In genomic region chr16:23694707-23695373, GRCh38 we compare ENCODE assay signal across 1 cellular context.
A peak's percentile ranks its signal among the peaks of the same experiment; 100 is the strongest.
TF ChIP-seq lines count a peak whose summit lies in the region.

No MANE protein-coding gene starts in this region.

TF ChIP-seq in H1, 55 proteins besides CTCF, POLR2A, EP300 and RAD21:
- TF ChIP-seq ZNF274 (IDR thresholded peaks at IDR 0.05; ENCODE audit: borderline replicate concordance, extremely low read depth, low read length) (no peak), BCL11A (IDR thresholded peaks at IDR 0.05; ENCODE audit: low read depth in 2 of 2, low read length in 2 of 2) (no peak), TAF1 (IDR thresholded peaks at IDR 0.05; ENCODE audit: low read depth, low read length) (peak; percentile 63), KDM4A (IDR thresholded peaks at IDR 0.05; ENCODE audit: low read depth, low read length, severe bottlenecking) (no peak), CEBPB (IDR thresholded peaks at IDR 0.05; ENCODE audit: low read depth, low read length) (no peak), CREB1 (IDR thresholded peaks at IDR 0.05) (peak; percentile 71), BRCA1 (IDR thresholded peaks at IDR 0.05; ENCODE audit: low read depth, low read length) (no peak), PHF8 (conservative IDR thresholded peaks at IDR 0.05; ENCODE audit: low read depth, low read length) (no peak), SIX5 (IDR thresholded peaks at IDR 0.05; ENCODE audit: low read depth, low read length) (no peak), EZH2 (IDR thresholded peaks at IDR 0.05; ENCODE audit: low read depth, low read length, severe bottlenecking) (no peak), E2F6 (IDR thresholded peaks at IDR 0.05) (no peak; the same call in 1 of the 2 replicates), ATF2 (IDR thresholded peaks at IDR 0.05; ENCODE audit: low read length) (no peak), TCF12 (IDR thresholded peaks at IDR 0.05; ENCODE audit: low read depth, low read length) (peak; percentile 77; the same call in 1 of the 2 replicates), USF2 (IDR thresholded peaks at IDR 0.05; ENCODE audit: low read length) (no peak), POLR2AphosphoS5 (IDR thresholded peaks at IDR 0.05; ENCODE audit: low read depth, low read length) (peak; percentile 18; the same call in 1 of the 2 replicates), BACH1 (IDR thresholded peaks at IDR 0.05; ENCODE audit: low read length) (no peak), SIRT6 (IDR thresholded peaks at IDR 0.05; ENCODE audit: low read length) (no peak), CTBP2 (IDR thresholded peaks at IDR 0.05; ENCODE audit: borderline replicate concordance, insufficient read depth, insufficient read length, low read length) (peak; percentile 93), KDM5A (IDR thresholded peaks at IDR 0.05; ENCODE audit: low read length) (no peak), JUN (IDR thresholded peaks at IDR 0.05; ENCODE audit: low read depth, low read length) (no peak), FOSL1 (IDR thresholded peaks at IDR 0.05; ENCODE audit: insufficient read depth, low read depth, low read length) (no peak), MAFK (IDR thresholded peaks at IDR 0.05; ENCODE audit: low read depth, low read length) (no peak), ASH2L (IDR thresholded peaks at IDR 0.05; ENCODE audit: low read length) (peak; percentile 59), GABPA (IDR thresholded peaks at IDR 0.05; ENCODE audit: borderline replicate concordance, insufficient read depth, low read length) (no peak), RFX5 (IDR thresholded peaks at IDR 0.05; ENCODE audit: borderline replicate concordance, low read depth, low read length) (peak; percentile 62; the same call in 1 of the 2 replicates), CBX5 (IDR thresholded peaks at IDR 0.05; ENCODE audit: low read depth, low read length) (no peak), JUND (IDR thresholded peaks at IDR 0.05; ENCODE audit: low read length) (peak; percentile 61; the same call in 1 of the 2 replicates), SP1 (IDR thresholded peaks at IDR 0.05; ENCODE audit: low read depth, low read length) (peak; percentile 99), HDAC2 (IDR thresholded peaks at IDR 0.05; ENCODE audit: borderline replicate concordance in 1 of 2, low read depth in 2 of 2, low read length in 2 of 2) (peak in 1 of 2 experiments; percentile 65; a peak in 2 of 4 replicates), NRF1 (IDR thresholded peaks at IDR 0.05; ENCODE audit: low read depth, low read length) (no peak), SP4 (IDR thresholded peaks at IDR 0.05; ENCODE audit: low read length) (no peak), RBBP5 (IDR thresholded peaks at IDR 0.05; ENCODE audit: borderline replicate concordance, low read depth, low read length) (peak; percentile 30; the same call in 1 of the 2 replicates), SP2 (IDR thresholded peaks at IDR 0.05; ENCODE audit: low read length) (no peak), TEAD4 (IDR thresholded peaks at IDR 0.05; ENCODE audit: low read depth, low read length) (0 out of 2 replicates have a peak, but pooled peaks have one; percentile 27), CHD1 (IDR thresholded peaks at IDR 0.05; ENCODE audit: low read depth, low read length) (no peak), RXRA (IDR thresholded peaks at IDR 0.05; ENCODE audit: insufficient read depth, low read depth, low read length) (no peak), TAF7 (optimal IDR thresholded peaks at IDR 0.05; ENCODE audit: borderline replicate concordance, low read depth, low read length) (peak; percentile 38), SIN3A (conservative IDR thresholded peaks at IDR 0.05 in 1 of 2, IDR thresholded peaks at IDR 0.05 in 1 of 2; ENCODE audit: low read depth in 1 of 2, low read length in 2 of 2) (peak; percentile 94 to 95), ATF3 (IDR thresholded peaks at IDR 0.05; ENCODE audit: insufficient read depth, low read depth, low read length) (no peak), RNF2 (IDR thresholded peaks at IDR 0.05; ENCODE audit: borderline replicate concordance, low read depth, low read length, missing control alignments, poor library complexity, severe bottlenecking) (no peak), HDAC6 (IDR thresholded peaks at IDR 0.05; ENCODE audit: low read depth, low read length) (no peak), SAP30 (IDR thresholded peaks at IDR 0.05; ENCODE audit: insufficient read depth, insufficient replicate concordance, low read length) (peak; percentile 27), YY1 (IDR thresholded peaks at IDR 0.05; ENCODE audit: low read depth, low read length) (peak; percentile 68; the same call in 1 of the 2 replicates), SRF (IDR thresholded peaks at IDR 0.05; ENCODE audit: low read depth, low read length) (no peak), CBX8 (IDR thresholded peaks at IDR 0.05; ENCODE audit: borderline replicate concordance, low read depth, low read length) (no peak), POU5F1 (IDR thresholded peaks at IDR 0.05; ENCODE audit: low read depth, low read length) (no peak), EGR1 (IDR thresholded peaks at IDR 0.05; ENCODE audit: borderline replicate concordance, low read depth, low read length) (peak; percentile 94), MAX (IDR thresholded peaks at IDR 0.05) (peak; percentile 77), TBP (IDR thresholded peaks at IDR 0.05; ENCODE audit: low read depth, low read length) (peak; percentile 70), KDM1A (IDR thresholded peaks at IDR 0.05; ENCODE audit: borderline replicate concordance, low read length) (0 out of 2 replicates have a peak, but pooled peaks have one; percentile 10), NANOG (IDR thresholded peaks at IDR 0.05; ENCODE audit: insufficient read depth, low read depth, low read length, poor library complexity, severe bottlenecking) (no peak), GTF2F1 (IDR thresholded peaks at IDR 0.05; ENCODE audit: borderline replicate concordance, low read depth, low read length) (no peak), CHD7 (IDR thresholded peaks at IDR 0.05; ENCODE audit: insufficient replicate concordance, low read length) (no peak), CHD2 (IDR thresholded peaks at IDR 0.05; ENCODE audit: low read length) (peak; percentile 43; the same call in 1 of the 2 replicates), SUZ12 (IDR thresholded peaks at IDR 0.05; ENCODE audit: low read length) (no peak)
TF ChIP-seq in H1: peak in this region for 21.
